Comparison of ENCODE assay signal across 1 cellular context in the genomic region with DNA sequence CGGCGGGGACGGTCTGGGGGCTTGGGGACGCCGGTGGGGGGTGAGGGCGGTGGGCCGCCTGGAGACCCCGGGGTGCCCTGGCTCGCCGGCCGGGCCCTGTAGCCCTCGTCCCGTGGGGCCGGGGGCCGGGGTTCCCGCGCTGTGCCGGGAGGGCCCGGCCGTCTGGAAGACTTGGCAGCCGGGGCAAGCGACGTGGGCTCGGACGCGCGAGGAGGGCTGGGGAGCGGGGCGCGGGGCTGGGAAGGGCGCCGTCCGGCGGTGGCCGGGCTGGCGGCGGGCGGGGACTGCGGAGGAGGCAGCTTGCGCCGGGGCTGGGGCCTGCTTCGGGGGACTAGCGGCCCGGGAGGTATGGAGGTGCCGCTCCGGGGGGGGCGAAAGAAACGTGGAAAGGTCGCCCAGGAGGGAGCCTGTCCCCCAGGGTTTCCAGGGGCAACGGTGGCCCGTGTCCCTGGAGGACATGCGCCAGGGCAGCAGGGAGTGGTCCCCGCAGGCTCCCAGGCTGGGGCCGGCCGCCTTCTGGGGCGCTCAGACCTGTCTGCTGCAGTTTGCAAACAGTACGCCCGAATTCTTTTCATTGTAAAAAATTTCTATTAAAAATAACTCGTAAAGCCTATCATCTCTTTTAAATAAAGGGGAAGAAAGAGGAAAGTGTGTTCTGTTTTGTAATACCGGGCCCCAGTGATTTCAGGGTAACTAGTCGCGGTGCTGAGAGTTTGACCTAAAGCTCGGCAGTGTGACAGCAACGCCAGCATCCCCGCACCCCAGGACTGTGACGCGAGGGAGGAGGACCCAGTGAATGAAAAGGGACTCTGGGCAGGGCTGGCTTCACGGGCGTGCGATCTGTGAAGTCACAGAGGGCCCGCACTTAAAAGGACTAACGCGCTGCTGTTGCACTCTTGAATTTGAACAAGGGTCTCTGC.
TF ChIP-seq lines count a peak whose summit lies in the region.

No MANE protein-coding gene starts in this region.

TF ChIP-seq in SK-N-SH treated with all-trans-retinoic acid at 6 μM for 48 hours, 23 proteins besides CTCF, POLR2A, EP300 and RAD21 (continued from another document):
- TF ChIP-seq, protein P1, sequence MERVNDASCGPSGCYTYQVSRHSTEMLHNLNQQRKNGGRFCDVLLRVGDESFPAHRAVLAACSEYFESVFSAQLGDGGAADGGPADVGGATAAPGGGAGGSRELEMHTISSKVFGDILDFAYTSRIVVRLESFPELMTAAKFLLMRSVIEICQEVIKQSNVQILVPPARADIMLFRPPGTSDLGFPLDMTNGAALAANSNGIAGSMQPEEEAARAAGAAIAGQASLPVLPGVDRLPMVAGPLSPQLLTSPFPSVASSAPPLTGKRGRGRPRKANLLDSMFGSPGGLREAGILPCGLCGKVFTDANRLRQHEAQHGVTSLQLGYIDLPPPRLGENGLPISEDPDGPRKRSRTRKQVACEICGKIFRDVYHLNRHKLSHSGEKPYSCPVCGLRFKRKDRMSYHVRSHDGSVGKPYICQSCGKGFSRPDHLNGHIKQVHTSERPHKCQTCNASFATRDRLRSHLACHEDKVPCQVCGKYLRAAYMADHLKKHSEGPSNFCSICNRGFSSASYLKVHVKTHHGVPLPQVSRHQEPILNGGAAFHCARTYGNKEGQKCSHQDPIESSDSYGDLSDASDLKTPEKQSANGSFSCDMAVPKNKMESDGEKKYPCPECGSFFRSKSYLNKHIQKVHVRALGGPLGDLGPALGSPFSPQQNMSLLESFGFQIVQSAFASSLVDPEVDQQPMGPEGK (CRISPR knock-in tag; IDR thresholded peaks at IDR 0.05; ENCODE audit: borderline replicate concordance) = no peak
- TF ChIP-seq ZNF70 (CRISPR knock-in tag; IDR thresholded peaks at IDR 0.05) = no peak
- no peak for TF ChIP-seq RARB (CRISPR knock-in tag; IDR thresholded peaks at IDR 0.05)
- TF ChIP-seq PPARA (CRISPR knock-in tag; IDR thresholded peaks at IDR 0.05; ENCODE audit: borderline replicate concordance) = no peak
- no peak for TF ChIP-seq OSR1 (CRISPR knock-in tag; IDR thresholded peaks at IDR 0.05)
- TF ChIP-seq TCF4 (CRISPR knock-in tag; IDR thresholded peaks at IDR 0.05; ENCODE audit: borderline replicate concordance) = no peak
- TF ChIP-seq ARNTL (CRISPR knock-in tag; IDR thresholded peaks at IDR 0.05; ENCODE audit: borderline replicate concordance, low read depth) = no peak
